2 cellular contexts compared by ENCODE assay signal in genomic region chr15:40985541-40986330, GRCh38.
TF ChIP-seq lines count a peak whose summit lies in the region.

No MANE protein-coding gene starts in this region.

TF ChIP-seq in SK-N-SH treated with all-trans-retinoic acid at 6 μM for 48 hours, 23 proteins besides CTCF, POLR2A, EP300 and RAD21:
- TF ChIP-seq ISL1 (CRISPR knock-in tag; IDR thresholded peaks at IDR 0.05) (no peak), ZNF565 (CRISPR knock-in tag; conservative IDR thresholded peaks at IDR 0.05; ENCODE audit: low read depth) (no peak), ZC3H10 (CRISPR knock-in tag; IDR thresholded peaks at IDR 0.05) (no peak), ZFP30 (CRISPR knock-in tag; IDR thresholded peaks at IDR 0.05) (no peak), PATZ1 (CRISPR knock-in tag; IDR thresholded peaks at IDR 0.05; ENCODE audit: borderline replicate concordance) (no peak), ESRRG (CRISPR knock-in tag; IDR thresholded peaks at IDR 0.05) (no peak), ZFP3 (CRISPR knock-in tag; IDR thresholded peaks at IDR 0.05) (no peak), CREB5 (CRISPR knock-in tag; IDR thresholded peaks at IDR 0.05; ENCODE audit: low read depth) (no peak), SNAI2 (CRISPR knock-in tag; IDR thresholded peaks at IDR 0.05) (no peak), PPARA (CRISPR knock-in tag; IDR thresholded peaks at IDR 0.05; ENCODE audit: borderline replicate concordance) (no peak), ARNTL (CRISPR knock-in tag; IDR thresholded peaks at IDR 0.05; ENCODE audit: borderline replicate concordance, low read depth) (no peak), ZNF8 (CRISPR knock-in tag; IDR thresholded peaks at IDR 0.05) (no peak), GLIS3 (CRISPR knock-in tag; IDR thresholded peaks at IDR 0.05) (no peak), ZNF70 (CRISPR knock-in tag; IDR thresholded peaks at IDR 0.05) (no peak)
- TF ChIP-seq, protein P1, sequence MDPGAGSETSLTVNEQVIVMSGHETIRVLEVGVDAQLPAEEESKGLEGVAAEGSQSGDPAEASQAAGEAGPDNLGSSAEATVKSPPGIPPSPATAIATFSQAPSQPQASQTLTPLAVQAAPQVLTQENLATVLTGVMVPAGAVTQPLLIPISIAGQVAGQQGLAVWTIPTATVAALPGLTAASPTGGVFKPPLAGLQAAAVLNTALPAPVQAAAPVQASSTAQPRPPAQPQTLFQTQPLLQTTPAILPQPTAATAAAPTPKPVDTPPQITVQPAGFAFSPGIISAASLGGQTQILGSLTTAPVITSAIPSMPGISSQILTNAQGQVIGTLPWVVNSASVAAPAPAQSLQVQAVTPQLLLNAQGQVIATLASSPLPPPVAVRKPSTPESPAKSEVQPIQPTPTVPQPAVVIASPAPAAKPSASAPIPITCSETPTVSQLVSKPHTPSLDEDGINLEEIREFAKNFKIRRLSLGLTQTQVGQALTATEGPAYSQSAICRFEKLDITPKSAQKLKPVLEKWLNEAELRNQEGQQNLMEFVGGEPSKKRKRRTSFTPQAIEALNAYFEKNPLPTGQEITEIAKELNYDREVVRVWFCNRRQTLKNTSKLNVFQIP (CRISPR knock-in tag; IDR thresholded peaks at IDR 0.05; ENCODE audit: borderline replicate concordance, low read depth): no peak
- TF ChIP-seq, protein P2, sequence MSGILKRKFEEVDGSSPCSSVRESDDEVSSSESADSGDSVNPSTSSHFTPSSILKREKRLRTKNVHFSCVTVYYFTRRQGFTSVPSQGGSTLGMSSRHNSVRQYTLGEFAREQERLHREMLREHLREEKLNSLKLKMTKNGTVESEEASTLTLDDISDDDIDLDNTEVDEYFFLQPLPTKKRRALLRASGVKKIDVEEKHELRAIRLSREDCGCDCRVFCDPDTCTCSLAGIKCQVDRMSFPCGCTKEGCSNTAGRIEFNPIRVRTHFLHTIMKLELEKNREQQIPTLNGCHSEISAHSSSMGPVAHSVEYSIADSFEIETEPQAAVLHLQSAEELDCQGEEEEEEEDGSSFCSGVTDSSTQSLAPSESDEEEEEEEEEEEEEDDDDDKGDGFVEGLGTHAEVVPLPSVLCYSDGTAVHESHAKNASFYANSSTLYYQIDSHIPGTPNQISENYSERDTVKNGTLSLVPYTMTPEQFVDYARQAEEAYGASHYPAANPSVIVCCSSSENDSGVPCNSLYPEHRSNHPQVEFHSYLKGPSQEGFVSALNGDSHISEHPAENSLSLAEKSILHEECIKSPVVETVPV (CRISPR knock-in tag; IDR thresholded peaks at IDR 0.05): no peak
- TF ChIP-seq, protein P3, sequence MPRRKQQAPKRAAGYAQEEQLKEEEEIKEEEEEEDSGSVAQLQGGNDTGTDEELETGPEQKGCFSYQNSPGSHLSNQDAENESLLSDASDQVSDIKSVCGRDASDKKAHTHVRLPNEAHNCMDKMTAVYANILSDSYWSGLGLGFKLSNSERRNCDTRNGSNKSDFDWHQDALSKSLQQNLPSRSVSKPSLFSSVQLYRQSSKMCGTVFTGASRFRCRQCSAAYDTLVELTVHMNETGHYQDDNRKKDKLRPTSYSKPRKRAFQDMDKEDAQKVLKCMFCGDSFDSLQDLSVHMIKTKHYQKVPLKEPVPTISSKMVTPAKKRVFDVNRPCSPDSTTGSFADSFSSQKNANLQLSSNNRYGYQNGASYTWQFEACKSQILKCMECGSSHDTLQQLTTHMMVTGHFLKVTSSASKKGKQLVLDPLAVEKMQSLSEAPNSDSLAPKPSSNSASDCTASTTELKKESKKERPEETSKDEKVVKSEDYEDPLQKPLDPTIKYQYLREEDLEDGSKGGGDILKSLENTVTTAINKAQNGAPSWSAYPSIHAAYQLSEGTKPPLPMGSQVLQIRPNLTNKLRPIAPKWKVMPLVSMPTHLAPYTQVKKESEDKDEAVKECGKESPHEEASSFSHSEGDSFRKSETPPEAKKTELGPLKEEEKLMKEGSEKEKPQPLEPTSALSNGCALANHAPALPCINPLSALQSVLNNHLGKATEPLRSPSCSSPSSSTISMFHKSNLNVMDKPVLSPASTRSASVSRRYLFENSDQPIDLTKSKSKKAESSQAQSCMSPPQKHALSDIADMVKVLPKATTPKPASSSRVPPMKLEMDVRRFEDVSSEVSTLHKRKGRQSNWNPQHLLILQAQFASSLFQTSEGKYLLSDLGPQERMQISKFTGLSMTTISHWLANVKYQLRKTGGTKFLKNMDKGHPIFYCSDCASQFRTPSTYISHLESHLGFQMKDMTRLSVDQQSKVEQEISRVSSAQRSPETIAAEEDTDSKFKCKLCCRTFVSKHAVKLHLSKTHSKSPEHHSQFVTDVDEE (CRISPR knock-in tag; IDR thresholded peaks at IDR 0.05): no peak

TF ChIP-seq in HepG2, 621 proteins besides CTCF, POLR2A, EP300 and RAD21:
- TF ChIP-seq ZFP36 (IDR thresholded peaks at IDR 0.05; ENCODE audit: borderline replicate concordance, low read depth, low read length, partially characterized antibody): no peak
- no peak for TF ChIP-seq FIP1L1 (IDR thresholded peaks at IDR 0.05; ENCODE audit: borderline replicate concordance, insufficient read depth, low read depth, low read length)
- TF ChIP-seq, protein P4, sequence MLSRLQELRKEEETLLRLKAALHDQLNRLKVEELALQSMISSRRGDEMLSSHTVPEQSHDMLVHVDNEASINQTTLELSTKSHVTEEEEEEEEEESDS (CRISPR knock-in tag; IDR thresholded peaks at IDR 0.05; ENCODE audit: borderline replicate concordance): no peak
